In the genomic region with DNA sequence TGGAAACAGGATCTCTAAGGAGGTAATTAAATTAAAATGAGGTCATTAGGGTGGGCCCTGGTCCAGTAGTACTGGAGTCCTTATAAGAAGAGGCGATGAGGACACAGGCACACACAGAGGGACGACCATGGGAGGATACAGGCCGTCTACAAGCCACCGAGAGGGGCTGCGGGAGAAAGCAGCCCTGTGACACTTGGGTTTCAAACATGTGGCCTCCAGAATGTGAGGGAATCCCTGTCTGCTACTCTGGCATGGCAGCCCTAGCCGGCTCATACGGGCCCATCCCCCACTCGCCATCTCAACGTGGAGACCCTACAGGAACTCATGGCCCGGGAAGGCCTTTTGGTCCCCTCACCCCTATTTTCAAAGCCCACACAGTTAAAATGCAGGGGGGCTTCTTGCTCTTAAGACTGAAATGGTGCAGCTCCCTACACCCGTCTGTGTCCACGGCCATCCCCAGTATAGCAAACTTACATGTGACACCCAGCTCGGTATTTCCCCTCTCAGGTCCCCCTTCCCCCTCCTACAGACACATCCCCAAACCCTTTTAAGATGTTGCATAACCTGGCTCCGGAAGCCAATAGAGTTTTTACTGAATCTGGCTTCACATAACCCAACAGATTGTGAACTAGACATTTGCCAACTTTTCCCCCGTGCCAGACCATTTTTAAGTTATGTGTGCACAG, we compare ENCODE assay signal across 1 cellular context.
TF ChIP-seq lines count a peak whose summit lies in the region.

No MANE protein-coding gene starts in this region.

TF ChIP-seq in WTC11, 78 proteins besides CTCF, POLR2A, EP300 and RAD21 (continued from another document):
- TF ChIP-seq, protein P1, sequence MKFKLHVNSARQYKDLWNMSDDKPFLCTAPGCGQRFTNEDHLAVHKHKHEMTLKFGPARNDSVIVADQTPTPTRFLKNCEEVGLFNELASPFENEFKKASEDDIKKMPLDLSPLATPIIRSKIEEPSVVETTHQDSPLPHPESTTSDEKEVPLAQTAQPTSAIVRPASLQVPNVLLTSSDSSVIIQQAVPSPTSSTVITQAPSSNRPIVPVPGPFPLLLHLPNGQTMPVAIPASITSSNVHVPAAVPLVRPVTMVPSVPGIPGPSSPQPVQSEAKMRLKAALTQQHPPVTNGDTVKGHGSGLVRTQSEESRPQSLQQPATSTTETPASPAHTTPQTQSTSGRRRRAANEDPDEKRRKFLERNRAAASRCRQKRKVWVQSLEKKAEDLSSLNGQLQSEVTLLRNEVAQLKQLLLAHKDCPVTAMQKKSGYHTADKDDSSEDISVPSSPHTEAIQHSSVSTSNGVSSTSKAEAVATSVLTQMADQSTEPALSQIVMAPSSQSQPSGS (CRISPR knock-in tag; IDR thresholded peaks at IDR 0.05; ENCODE audit: borderline replicate concordance, low read depth): no peak
- TF ChIP-seq, protein P2, sequence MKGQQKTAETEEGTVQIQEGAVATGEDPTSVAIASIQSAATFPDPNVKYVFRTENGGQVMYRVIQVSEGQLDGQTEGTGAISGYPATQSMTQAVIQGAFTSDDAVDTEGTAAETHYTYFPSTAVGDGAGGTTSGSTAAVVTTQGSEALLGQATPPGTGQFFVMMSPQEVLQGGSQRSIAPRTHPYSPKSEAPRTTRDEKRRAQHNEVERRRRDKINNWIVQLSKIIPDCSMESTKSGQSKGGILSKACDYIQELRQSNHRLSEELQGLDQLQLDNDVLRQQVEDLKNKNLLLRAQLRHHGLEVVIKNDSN (CRISPR knock-in tag; IDR thresholded peaks at IDR 0.05): no peak
- TF ChIP-seq CBFB (CRISPR knock-in tag; IDR thresholded peaks at IDR 0.05; ENCODE audit: low read depth) (no peak), SMAD4 (CRISPR knock-in tag; IDR thresholded peaks at IDR 0.05) (no peak), NR3C1 (CRISPR knock-in tag; conservative IDR thresholded peaks at IDR 0.05; ENCODE audit: low read depth) (no peak)
- TF ChIP-seq, protein P3, sequence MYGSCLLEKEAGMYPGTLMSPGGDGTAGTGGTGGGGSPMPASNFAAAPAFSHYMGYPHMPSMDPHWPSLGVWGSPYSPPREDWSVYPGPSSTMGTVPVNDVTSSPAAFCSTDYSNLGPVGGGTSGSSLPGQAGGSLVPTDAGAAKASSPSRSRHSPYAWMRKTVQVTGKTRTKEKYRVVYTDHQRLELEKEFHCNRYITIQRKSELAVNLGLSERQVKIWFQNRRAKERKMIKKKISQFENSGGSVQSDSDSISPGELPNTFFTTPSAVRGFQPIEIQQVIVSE (CRISPR knock-in tag; IDR thresholded peaks at IDR 0.05; ENCODE audit: borderline replicate concordance): no peak
